In the genomic region with DNA sequence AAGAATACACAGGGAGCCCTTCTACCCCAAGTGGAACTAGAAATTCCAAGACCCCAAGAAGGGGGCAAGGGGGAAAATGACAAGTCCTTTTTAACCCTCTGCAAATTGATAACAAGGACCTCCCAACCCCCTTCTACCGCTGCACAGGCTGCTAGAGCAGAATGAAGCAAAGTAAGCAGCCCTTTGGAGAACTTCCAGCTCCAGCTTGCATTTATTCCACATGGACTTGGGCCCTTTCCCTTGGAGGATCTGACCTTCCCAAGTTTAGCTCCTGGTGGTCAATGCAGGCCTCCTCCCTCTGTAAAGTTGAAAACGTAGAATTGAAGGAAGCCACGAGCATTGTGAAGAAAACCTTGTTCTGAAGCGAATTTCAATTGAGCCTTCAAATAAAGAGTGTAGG, we compare ENCODE assay signal across 29 cellular contexts. TPM values are rescaled to one million over a fixed set of nuclear protein-coding genes. Genes with fewer than 3 reads are reported as not detected.
DNase-seq lines count a peak whose midpoint lies in the region; ATAC-seq, FAIRE-seq and TF ChIP-seq lines count a peak whose summit lies in the region.
"Had no signal": no experiment of that assay in that cellular context is flagged by ENCODE, and none has a peak within 500 bp of the region (broad histone marks: within the 10 kb centered on the region; RNA-seq: fewer than 3 reads in every experiment).

No MANE protein-coding gene starts in this region.

- WGBS in mammary epithelial cell (ENCODE audit: low coverage, missing lambda C conversion rate): 73% methylated on average over 4 of the region's 4 CpGs

- H3K9me1 ChIP-seq in keratinocyte (ENCODE audit: control insufficient read depth, extremely low read depth, insufficient read depth, low read length): no peaks in the 10 kb centered on the region

- CTCF ChIA-PET in mammary epithelial cell (lab: Charles Lee; ENCODE audit: low non-redundant PET): no interaction called here

- TF ChIP-seq POLR2A in breast epithelium (IDR thresholded peaks at IDR 0.05): no peak

- H4K20me1 ChIP-seq in mammary epithelial cell (ENCODE audit: insufficient read depth, low read length) (no peaks in the 10 kb centered on the region), keratinocyte (ENCODE audit: control insufficient read depth, extremely low read depth, insufficient read depth, low read length) (no peaks in the 10 kb centered on the region)

- H3K36me3 ChIP-seq in mammary epithelial cell (ENCODE audit: insufficient read depth, low read length) (no peaks in the 10 kb centered on the region), breast epithelium (no peaks in the 10 kb centered on the region), RWPE2 (ENCODE audit: low read depth) (no peaks in the 10 kb centered on the region), keratinocyte (ENCODE audit: control insufficient read depth in 2 of 2, extremely low read depth in 1 of 2, insufficient read depth in 2 of 2, low read length in 2 of 2) (no peaks in the 10 kb centered on the region)

- H3K9ac ChIP-seq in mammary epithelial cell (ENCODE audit: insufficient read depth, low read length) (no peak overlapping the region), keratinocyte (ENCODE audit: control insufficient read depth, extremely low read depth, insufficient read depth, low read length) (no peak overlapping the region)
- H3K9ac ChIP-seq: KMS-11 had no signal

- H3K27ac ChIP-seq in mammary epithelial cell (ENCODE audit: insufficient read depth, low read depth, low read length) (no peak overlapping the region), breast epithelium (no peak overlapping the region), RWPE2 (ENCODE audit: poor library complexity, severe bottlenecking) (peak overlapping the region; percentile 62), keratinocyte (ENCODE audit: control insufficient read depth, insufficient read depth, low read length) (no peak overlapping the region)
- H3K27ac ChIP-seq: 22Rv1, KMS-11, SK-N-MC had no signal

- DNase-seq in mammary epithelial cell: no peak
- DNase-seq in breast epithelium (ENCODE audit: low spot score in 2 of 2): no peak
- no peak for DNase-seq in RWPE2 (ENCODE audit: low spot score)
- no peak for DNase-seq in keratinocyte (ENCODE audit: low read depth, low spot score)
- no peak for DNase-seq in ureter (ENCODE audit: low spot score)
- no peak for DNase-seq in NCI-H1930 (lab: John Stamatoyannopoulos, UW)
- DNase-seq in dermis blood vessel endothelial cell: no peak
- DNase-seq: ACHN; CD4-positive, alpha-beta memory T cell; COR-L47; H7; NCI-H1092; NCI-H1417 treated with DMSO at 0.1 percent for 48 hours; NCI-H1694 treated with DMSO at 0.1 percent for 48 hours; NCI-H2081 treated with DMSO at 0.1 percent for 48 hours; NCI-H2171; NCI-H510A; NCI-H69; SIG-M5 had no signal

- BruUV-seq in mammary epithelial cell (replicated peaks; lab: Mats Ljungman, UMichigan): no TSS peak

- in situ Hi-C loops in mammary epithelial cell (cut with MboI; ENCODE audit: low sequenced_read_pairs in 2 of 2): no loop called here

- intact Hi-C loops in mammary epithelial cell (cut with micrococcal nuclease): no loop called here
- intact Hi-C loops in breast epithelium (cut with DNase I; ENCODE audit: low total_unique reads): no loop called here

- no peak overlapping the region for H3K4me3 ChIP-seq in mammary epithelial cell (replicated peaks in 1 of 3; ENCODE audit: insufficient read depth in 1 of 3, low read depth in 2 of 3, low read length in 3 of 3)
- no peak overlapping the region for H3K4me3 ChIP-seq in breast epithelium
- H3K4me3 ChIP-seq in RWPE2 (ENCODE audit: severe bottlenecking): no peak overlapping the region
- no peak overlapping the region for H3K4me3 ChIP-seq in keratinocyte (ENCODE audit: control insufficient read depth in 2 of 3, extremely low read depth in 1 of 3, insufficient read depth in 2 of 3, low read depth in 1 of 3, low read length in 3 of 3)
- H3K4me3 ChIP-seq: SK-N-MC had no signal

- dilution Hi-C loops in mammary epithelial cell (cut with HindIII; ENCODE audit: low sequenced_read_pairs): no loop called here
- dilution Hi-C loops in keratinocyte (cut with MboI; ENCODE audit: extremely low pct_ligation_motif_present, low sequenced_read_pairs): no loop called here

- H3K27me3 ChIP-seq in mammary epithelial cell (ENCODE audit: insufficient read depth, low read length): no peaks in the 10 kb centered on the region
- H3K27me3 ChIP-seq in breast epithelium: no peaks in the 10 kb centered on the region
- no peaks in the 10 kb centered on the region for H3K27me3 ChIP-seq in RWPE2 (ENCODE audit: insufficient read depth, poor library complexity, severe bottlenecking)
- no peaks in the 10 kb centered on the region for H3K27me3 ChIP-seq in keratinocyte (ENCODE audit: control insufficient read depth, extremely low read depth, insufficient read depth, low read length)

- H3K9me3 ChIP-seq in mammary epithelial cell (replicated peaks; ENCODE audit: insufficient read depth, low read length) (no peaks in the 10 kb centered on the region), breast epithelium (no peaks in the 10 kb centered on the region), RWPE2 (ENCODE audit: severe bottlenecking) (peaks cover 5% of the 10 kb centered on the region), keratinocyte (ENCODE audit: control insufficient read depth, low read depth, low read length) (no peaks in the 10 kb centered on the region)

- FAIRE-seq in keratinocyte (lab: Jason Lieb, UNC): no peak
- FAIRE-seq: GM18507 had no signal

- ATAC-seq in RWPE2 (ENCODE audit: low read depth): no peak
- ATAC-seq: Panc1 had no signal

- no peak overlapping the region for H3K4me2 ChIP-seq in mammary epithelial cell (ENCODE audit: insufficient read depth, low read depth, low read length)
- peak overlapping the region; percentile 50 for H3K4me2 ChIP-seq in keratinocyte (ENCODE audit: control insufficient read depth, extremely low read depth, insufficient read depth, low read depth, low read length)
- H3K4me2 ChIP-seq: KMS-11 had no signal

- TF ChIP-seq CTCF in mammary epithelial cell (conservative IDR thresholded peaks at IDR 0.05 in 1 of 2, IDR thresholded peaks at IDR 0.05 in 1 of 2; ENCODE audit: extremely low read depth in 1 of 2, insufficient read depth in 1 of 2, low read depth in 1 of 2, low read length in 2 of 2) (no peak), breast epithelium (IDR thresholded peaks at IDR 0.05) (no peak), RWPE2 (IDR thresholded peaks at IDR 0.05; ENCODE audit: poor library complexity, severe bottlenecking) (no peak), keratinocyte (optimal IDR thresholded peaks at IDR 0.05 in 1 of 3, IDR thresholded peaks at IDR 0.05 in 1 of 3, conservative IDR thresholded peaks at IDR 0.05 in 1 of 3; ENCODE audit: extremely low read depth in 1 of 3, insufficient read depth in 2 of 3, low read length in 3 of 3) (no peak)

- H3K4me1 ChIP-seq in mammary epithelial cell (ENCODE audit: insufficient read depth, low read length): peaks cover 8% of the 10 kb centered on the region
- H3K4me1 ChIP-seq in breast epithelium: no peaks in the 10 kb centered on the region
- peaks cover 12% of the 10 kb centered on the region for H3K4me1 ChIP-seq in RWPE2 (ENCODE audit: insufficient read depth, poor library complexity, severe bottlenecking)
- peaks cover 14% of the 10 kb centered on the region for H3K4me1 ChIP-seq in keratinocyte (ENCODE audit: control insufficient read depth, extremely low read depth, insufficient read depth, low read length)

- H3K79me2 ChIP-seq in mammary epithelial cell (ENCODE audit: insufficient read depth, low read length) (no peaks in the 10 kb centered on the region), keratinocyte (ENCODE audit: control insufficient read depth, insufficient read depth, low read length) (no peaks in the 10 kb centered on the region)

- peak overlapping the region; percentile 23 for H2AFZ ChIP-seq in mammary epithelial cell (ENCODE audit: low read depth, low read length)
- peak overlapping the region; percentile 69 for H2AFZ ChIP-seq in keratinocyte (ENCODE audit: control insufficient read depth, low read length)

RNA-seq across cellular contexts. Expression of a gene that starts 37.0 kb away (rescaled TPM):
- not detected for total RNA-seq in mammary epithelial cell
- polyA plus RNA-seq in mammary epithelial cell: 0.02 TPM
- polyA minus RNA-seq in mammary epithelial cell: not detected
- total RNA-seq in breast epithelium: 1 to 10 TPM in 1 of 3 donors, not detected in 2; 2.1 TPM
- 0.03 TPM in 1 of 3 replicates, not detected in the others for polyA plus RNA-seq in keratinocyte
- not detected for polyA plus RNA-seq in keratinocyte (2011; ENCODE audit: low read depth)
- polyA plus RNA-seq in keratinocyte (2011; cell fraction: cytosol; rRNA removed): not detected in 2 replicates
- polyA plus RNA-seq in keratinocyte (2011; cell fraction: nucleus; rRNA removed): 0.03 and 0.08 TPM in 2 replicates
- 0.03 TPM in 1 of 2 replicates, not detected in the other for polyA plus RNA-seq in keratinocyte (2012; ENCODE audit: low replicate concordance)
- not detected in 3 replicates for polyA minus RNA-seq in keratinocyte
- not detected for polyA minus RNA-seq in keratinocyte (2011; cell fraction: cytosol; rRNA and poly(A)+ RNA removed)
- not detected in 2 replicates for polyA minus RNA-seq in keratinocyte (2011; cell fraction: nucleus; rRNA and poly(A)+ RNA removed)
- total RNA-seq in ureter: not detected
- not detected in 2 replicates for total RNA-seq in dermis blood vessel endothelial cell
- total RNA-seq: Daoy, G401, H7, HT1080, IMR-90, OCI-LY7 had no signal
